In the genomic region with DNA sequence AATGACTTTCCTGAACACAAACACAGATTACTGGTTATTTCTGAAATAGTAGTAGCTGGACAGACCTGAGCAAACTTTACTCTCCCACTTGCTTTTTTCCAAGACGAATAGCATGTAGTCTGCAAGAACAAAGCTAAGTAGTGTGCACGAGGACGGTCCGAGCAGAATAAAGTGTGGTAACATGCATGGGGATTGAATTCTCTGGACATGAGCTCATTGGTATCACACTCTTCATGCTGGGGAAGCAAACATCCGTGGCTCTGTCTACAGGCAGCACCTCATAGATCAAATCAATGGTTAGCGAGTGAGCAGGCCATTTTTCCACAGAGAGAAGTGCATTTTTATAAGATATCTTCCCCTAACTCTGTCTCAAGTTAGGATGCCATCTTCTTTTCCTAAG, we compare ENCODE assay signal across 29 cellular contexts.
A peak's percentile ranks its signal among the peaks of the same experiment; 100 is the strongest.
DNase-seq lines count a peak whose midpoint lies in the region; ATAC-seq and TF ChIP-seq lines count a peak whose summit lies in the region.
"Had no signal": no experiment of that assay in that cellular context is flagged by ENCODE, and none has a peak within 500 bp of the region (broad histone marks: within the 10 kb centered on the region; RNA-seq: fewer than 3 reads in every experiment).

No MANE protein-coding gene starts in this region.

- intact Hi-C loops in CD14-positive monocyte (cut with micrococcal nuclease) (loop anchor here in 1 of 2 donors (10.0 kb wide), 1 partner anchor 201 kb away; no protein-coding TSS in a partner anchor), psoas muscle (cut with DNase I) (loop anchor here in 1 of 2 donors (5.0 kb wide), 1 partner anchor 259 kb away; no protein-coding TSS in a partner anchor)

- TF ChIP-seq CTCF in SK-N-SH (IDR thresholded peaks at IDR 0.05) (no peak), CD14-positive monocyte (IDR thresholded peaks at IDR 0.05) (no peak), psoas muscle (IDR thresholded peaks at IDR 0.05) (no peak)

- TF ChIP-seq RAD21 in SK-N-SH (IDR thresholded peaks at IDR 0.05; ENCODE audit: low read length): no peak

- no peaks in the 10 kb centered on the region for H4K20me1 ChIP-seq in SK-N-SH (ENCODE audit: insufficient read depth)

- no peaks in the 10 kb centered on the region for H3K27me3 ChIP-seq in SK-N-SH (ENCODE audit: insufficient read depth)
- no peaks in the 10 kb centered on the region for H3K27me3 ChIP-seq in psoas muscle (ENCODE audit: insufficient read depth in 3 of 3, low read length in 2 of 3)
- H3K27me3 ChIP-seq: foreskin keratinocyte, SJCRH30 had no signal

- no peak overlapping the region for H3K4me3 ChIP-seq in SK-N-SH (ENCODE audit: low read depth in 2 of 2, low read length in 1 of 2)
- no peak overlapping the region for H3K4me3 ChIP-seq in psoas muscle
- H3K4me3 ChIP-seq: SJCRH30 had no signal

- peak overlapping the region; percentile 32 for H3K4me2 ChIP-seq in SK-N-SH

- ATAC-seq in SK-N-SH treated with all-trans-retinoic acid at 6 μM for 48 hours (no peak), memory B cell (ENCODE audit: low read depth) (no peak), GM21423 (IDR thresholded peaks at IDR 0.05; ENCODE audit: unreplicated experiment) (no peak), psoas muscle (no peak)
- ATAC-seq: foreskin keratinocyte; natural killer cell treated with Interleukin-12 subunit alpha and Interleukin-12 subunit beta and Interleukin-15 and Interleukin-18, amount 100 ng/mL, for 72 hours; T-cell; WTC11 had no signal

- H3K4me1 Mint-ChIP-seq in memory B cell: peaks cover 8% of the 10 kb centered on the region
- H3K4me1 Mint-ChIP-seq in CD14-positive monocyte: peaks cover 6% of the 10 kb centered on the region
- H3K4me1 Mint-ChIP-seq: WTC11 had no signal

- no peaks in the 10 kb centered on the region for H3K79me2 ChIP-seq in SK-N-SH (ENCODE audit: insufficient read depth)

- no peaks in the 10 kb centered on the region for H3K36me3 Mint-ChIP-seq in memory B cell
- H3K36me3 Mint-ChIP-seq in CD14-positive monocyte: no peaks in the 10 kb centered on the region
- H3K36me3 Mint-ChIP-seq: activated naive CD8-positive, alpha-beta T cell; CD4-positive, CD25-positive, alpha-beta regulatory T cell; natural killer cell treated with Interleukin-12 subunit alpha and Interleukin-12 subunit beta and Interleukin-15 and Interleukin-18, amount 100 ng/mL, for 72 hours; T-cell; type B pancreatic cell; WTC11 had no signal

- CTCF ChIA-PET in SK-N-SH (lab: Yijun Ruan, JAX): interaction anchor here (1.3 to 6.5 kb wide), 6 partner anchors 14 to 259 kb away, joined by 3 to 81 read pairs (median 8); no protein-coding TSS in a partner anchor

- peak overlapping the region; percentile 78 for H3K27ac Mint-ChIP-seq in memory B cell
- H3K27ac Mint-ChIP-seq in CD14-positive monocyte: no peak overlapping the region
- H3K27ac Mint-ChIP-seq: activated CD4-positive, alpha-beta T cell treated with anti-CD3 and anti-CD28 coated beads, Interleukin-2, amount 10 ng/mL, durations not matched to agents 7 days and 5 days; activated naive CD8-positive, alpha-beta T cell; CD4-positive, CD25-positive, alpha-beta regulatory T cell; T-cell; type B pancreatic cell; WTC11 had no signal

- H3K9me3 ChIP-seq in SK-N-SH: no peaks in the 10 kb centered on the region
- H3K9me3 ChIP-seq in psoas muscle: no peaks in the 10 kb centered on the region
- H3K9me3 ChIP-seq: SJCRH30 had no signal

- H3K27ac ChIP-seq in SK-N-SH (ENCODE audit: low read depth in 2 of 2, low read length in 1 of 2) (peak overlapping the region in 1 of 2 experiments; percentile 58; a peak in 1 of 4 replicates), psoas muscle (no peak overlapping the region)
- H3K27ac ChIP-seq: 22Rv1, foreskin keratinocyte, SJCRH30 had no signal

- H3K27me3 Mint-ChIP-seq in memory B cell (peaks cover 2% of the 10 kb centered on the region), CD14-positive monocyte (ENCODE audit: low read depth in 3 of 3) (peaks cover 0 to 2% (median 0%) of the 10 kb centered on the region in 3 donors)
- H3K27me3 Mint-ChIP-seq: activated naive CD8-positive, alpha-beta T cell; type B pancreatic cell had no signal

- 82% methylated on average over 6 of the region's 6 CpGs for WGBS in SK-N-SH (ENCODE audit: low lambda C conversion rate)
- 59 to 72% (median 62%) methylated on average over 6 of the region's 6 CpGs for WGBS in psoas muscle, 3 donors

- no peak overlapping the region for H3K4me3 Mint-ChIP-seq in memory B cell
- H3K4me3 Mint-ChIP-seq in CD14-positive monocyte: no peak overlapping the region
- H3K4me3 Mint-ChIP-seq: activated CD4-positive, alpha-beta T cell treated with anti-CD3 and anti-CD28 coated beads, Interleukin-2, amount 10 ng/mL, durations not matched to agents 7 days and 5 days; activated naive CD8-positive, alpha-beta T cell; CD4-positive, CD25-positive, alpha-beta regulatory T cell; natural killer cell treated with Interleukin-12 subunit alpha and Interleukin-12 subunit beta and Interleukin-15 and Interleukin-18, amount 100 ng/mL, for 72 hours; T-cell; type B pancreatic cell; WTC11 had no signal

- H3K4me1 ChIP-seq in SK-N-SH (ENCODE audit: control insufficient read depth in 1 of 2, insufficient read depth in 2 of 2, low read depth in 1 of 2, low read length in 1 of 2) (peaks cover 2 to 18% of the 10 kb centered on the region in 2 experiments; a peak in 3 of 4 replicates), psoas muscle (no peaks in the 10 kb centered on the region)
- H3K4me1 ChIP-seq: foreskin keratinocyte, SJCRH30 had no signal

- peaks cover 25% of the 10 kb centered on the region for H3F3A ChIP-seq in SK-N-SH (replicated peaks; ENCODE audit: insufficient read depth)

- POLR2A ChIA-PET in SK-N-SH (lab: Yijun Ruan, JAX): no interaction called here

- H3K9me3 Mint-ChIP-seq in memory B cell: no peaks in the 10 kb centered on the region
- no peaks in the 10 kb centered on the region for H3K9me3 Mint-ChIP-seq in CD14-positive monocyte
- H3K9me3 Mint-ChIP-seq: activated CD4-positive, alpha-beta T cell treated with anti-CD3 and anti-CD28 coated beads, Interleukin-2, amount 10 ng/mL, durations not matched to agents 7 days and 5 days; natural killer cell treated with Interleukin-12 subunit alpha and Interleukin-12 subunit beta and Interleukin-15 and Interleukin-18, amount 100 ng/mL, for 72 hours; T-cell; type B pancreatic cell; WTC11 had no signal

- no peaks in the 10 kb centered on the region for H3K36me3 ChIP-seq in SK-N-SH (replicated peaks in 1 of 2; ENCODE audit: control insufficient read depth in 1 of 2, insufficient read depth in 2 of 2, low read length in 1 of 2)
- H3K36me3 ChIP-seq in psoas muscle (ENCODE audit: insufficient read depth in 1 of 2, low read depth in 1 of 2): no peaks in the 10 kb centered on the region
- H3K36me3 ChIP-seq: SJCRH30 had no signal

- no peaks in the 10 kb centered on the region for H3K9me2 ChIP-seq in SK-N-SH

- H3K9ac ChIP-seq in SK-N-SH: no peak overlapping the region

- DNase-seq in SK-N-SH (no peak), astrocyte of the hippocampus (ENCODE audit: low read depth, low spot score) (peak; percentile 11), memory B cell (ENCODE audit: low spot score in 2 of 2) (no peak), CD14-positive monocyte (ENCODE audit: low spot score) (no peak), psoas muscle (no peak), dermis blood vessel endothelial cell (no peak)
- DNase-seq: activated CD4-positive, alpha-beta T cell treated with anti-CD3 and anti-CD28 coated beads, Interleukin-2, amount 10 ng/mL, durations not matched to agents 7 days and 5 days; activated effector memory CD4-positive, alpha-beta T cell treated with Interleukin-2 at 50 U/mL for 16 hours; activated T-cell treated with anti-CD3 and anti-CD28 coated beads, Interleukin-2, amount 50 U/mL, for 1 hour; anterior cingulate cortex; CD4-positive, CD25-positive, alpha-beta regulatory T cell; foreskin keratinocyte; KG1; kidney; NCI-H1417 treated with DMSO at 0.1 percent for 48 hours; NCI-H2081; NCI-H345; occipital lobe; RPMI8226; SJCRH30; stimulated activated naive CD4-positive, alpha-beta T cell; T-cell had no signal

- TF ChIP-seq EP300 in SK-N-SH (IDR thresholded peaks at IDR 0.05; ENCODE audit: borderline replicate concordance in 1 of 2, low read depth in 1 of 2, low read length in 1 of 2): no peak

- H2AFZ ChIP-seq in SK-N-SH (ENCODE audit: low read depth): no peak overlapping the region

TF ChIP-seq in SK-N-SH, 30 proteins besides CTCF, POLR2A, EP300 and RAD21 (continues in another document):
- TF ChIP-seq JUND (IDR thresholded peaks at IDR 0.05): no peak
- TF ChIP-seq, protein P1, sequence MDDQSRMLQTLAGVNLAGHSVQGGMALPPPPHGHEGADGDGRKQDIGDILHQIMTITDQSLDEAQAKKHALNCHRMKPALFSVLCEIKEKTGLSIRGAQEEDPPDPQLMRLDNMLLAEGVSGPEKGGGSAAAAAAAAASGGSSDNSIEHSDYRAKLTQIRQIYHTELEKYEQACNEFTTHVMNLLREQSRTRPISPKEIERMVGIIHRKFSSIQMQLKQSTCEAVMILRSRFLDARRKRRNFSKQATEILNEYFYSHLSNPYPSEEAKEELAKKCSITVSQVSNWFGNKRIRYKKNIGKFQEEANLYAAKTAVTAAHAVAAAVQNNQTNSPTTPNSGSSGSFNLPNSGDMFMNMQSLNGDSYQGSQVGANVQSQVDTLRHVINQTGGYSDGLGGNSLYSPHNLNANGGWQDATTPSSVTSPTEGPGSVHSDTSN (IDR thresholded peaks at IDR 0.05): no peak
- TF ChIP-seq YY1 (IDR thresholded peaks at IDR 0.05; ENCODE audit: low read depth): no peak
- TF ChIP-seq RFX5 (IDR thresholded peaks at IDR 0.05; ENCODE audit: low read length): no peak
- TF ChIP-seq MEF2A (IDR thresholded peaks at IDR 0.05; ENCODE audit: borderline replicate concordance, low read depth): no peak
- TF ChIP-seq FOSL2 (IDR thresholded peaks at IDR 0.05; ENCODE audit: borderline replicate concordance, low read depth): no peak
- no peak for TF ChIP-seq GATA2 (CRISPR knock-in tag; IDR thresholded peaks at IDR 0.05)

TF ChIP-seq in SK-N-SH treated with all-trans-retinoic acid at 6 μM for 48 hours, 23 proteins besides CTCF, POLR2A, EP300 and RAD21 (continues in another document):
- TF ChIP-seq OSR1 (CRISPR knock-in tag; IDR thresholded peaks at IDR 0.05): no peak
- TF ChIP-seq ZNF8 (CRISPR knock-in tag; IDR thresholded peaks at IDR 0.05): no peak
- no peak for TF ChIP-seq ZC3H10 (CRISPR knock-in tag; IDR thresholded peaks at IDR 0.05)
- TF ChIP-seq BACH2 (CRISPR knock-in tag; IDR thresholded peaks at IDR 0.05; ENCODE audit: borderline replicate concordance): no peak
- TF ChIP-seq ESRRG (CRISPR knock-in tag; IDR thresholded peaks at IDR 0.05): no peak
- TF ChIP-seq GLIS3 (CRISPR knock-in tag; IDR thresholded peaks at IDR 0.05): no peak
- no peak for TF ChIP-seq RARB (CRISPR knock-in tag; IDR thresholded peaks at IDR 0.05)
- TF ChIP-seq PPARA (CRISPR knock-in tag; IDR thresholded peaks at IDR 0.05; ENCODE audit: borderline replicate concordance): no peak
